1 cellular context compared by ENCODE assay signal in genomic region chr20:34262488-34263288, GRCh38.
TF ChIP-seq lines count a peak whose summit lies in the region.

No MANE protein-coding gene starts in this region.

TF ChIP-seq in HepG2, 621 proteins besides CTCF, POLR2A, EP300 and RAD21 (continued from another document and continues in another):
- TF ChIP-seq TERF1 (CRISPR knock-in tag; IDR thresholded peaks at IDR 0.05) (no peak), ZNF431 (CRISPR knock-in tag; IDR thresholded peaks at IDR 0.05; ENCODE audit: borderline replicate concordance, low read depth) (no peak), ZKSCAN1 (IDR thresholded peaks at IDR 0.05; ENCODE audit: low read length) (no peak), ZNF296 (CRISPR knock-in tag; conservative IDR thresholded peaks at IDR 0.05) (no peak), CAMTA2 (CRISPR knock-in tag; IDR thresholded peaks at IDR 0.05; ENCODE audit: borderline replicate concordance) (no peak), MYNN (CRISPR knock-in tag; IDR thresholded peaks at IDR 0.05; ENCODE audit: low read depth) (no peak; the same call in 1 of the 2 replicates), ZNF343 (CRISPR knock-in tag; IDR thresholded peaks at IDR 0.05) (peak; percentile 76; the same call in 1 of the 2 replicates), FOXO1 (CRISPR knock-in tag; IDR thresholded peaks at IDR 0.05) (peak; percentile 30; the same call in 1 of the 2 replicates), ZFP37 (CRISPR knock-in tag; IDR thresholded peaks at IDR 0.05; ENCODE audit: borderline replicate concordance) (no peak), HMGXB4 (CRISPR knock-in tag; IDR thresholded peaks at IDR 0.05; ENCODE audit: borderline replicate concordance in 1 of 2, low read depth in 1 of 2) (peak in 1 of 2 experiments; percentile 42; a peak in 1 of 4 replicates), NFYC (CRISPR knock-in tag; IDR thresholded peaks at IDR 0.05) (no peak), ELF3 (CRISPR knock-in tag; IDR thresholded peaks at IDR 0.05) (no peak), ZNF512B (CRISPR knock-in tag; IDR thresholded peaks at IDR 0.05; ENCODE audit: borderline replicate concordance) (no peak), KDM3A (CRISPR knock-in tag; IDR thresholded peaks at IDR 0.05; ENCODE audit: low read depth) (no peak), ZNF446 (CRISPR knock-in tag; IDR thresholded peaks at IDR 0.05) (no peak), YY1 (IDR thresholded peaks at IDR 0.05; ENCODE audit: insufficient read depth, insufficient replicate concordance, low read depth, low read length) (no peak), PHF8 (CRISPR knock-in tag; IDR thresholded peaks at IDR 0.05) (0 out of 2 replicates have a peak, but pooled peaks have one; percentile 30), ZSCAN21 (CRISPR knock-in tag; IDR thresholded peaks at IDR 0.05; ENCODE audit: borderline replicate concordance) (no peak), KAT2B (IDR thresholded peaks at IDR 0.05; ENCODE audit: borderline replicate concordance, low read depth, low read length) (no peak), ZNF350 (CRISPR knock-in tag; IDR thresholded peaks at IDR 0.05; ENCODE audit: borderline replicate concordance, low read depth) (no peak), ZC3H13 (CRISPR knock-in tag; IDR thresholded peaks at IDR 0.05) (0 out of 2 replicates have a peak, but pooled peaks have one; percentile 42), PHF5A (CRISPR knock-in tag; IDR thresholded peaks at IDR 0.05; ENCODE audit: low read depth, unreplicated experiment) (no peak), XBP1 (CRISPR knock-in tag; IDR thresholded peaks at IDR 0.05) (no peak), GTF3A (CRISPR knock-in tag; conservative IDR thresholded peaks at IDR 0.05) (no peak), ARNT2 (CRISPR knock-in tag; IDR thresholded peaks at IDR 0.05; ENCODE audit: low read depth) (no peak), ZNF557 (CRISPR knock-in tag; IDR thresholded peaks at IDR 0.05) (no peak), LRRFIP1 (CRISPR knock-in tag; conservative IDR thresholded peaks at IDR 0.05) (no peak), ZNF749 (CRISPR knock-in tag; IDR thresholded peaks at IDR 0.05; ENCODE audit: borderline replicate concordance) (no peak), ZNF850 (CRISPR knock-in tag; conservative IDR thresholded peaks at IDR 0.05) (no peak), ZNF704 (CRISPR knock-in tag; IDR thresholded peaks at IDR 0.05; ENCODE audit: borderline replicate concordance) (no peak), RBAK (CRISPR knock-in tag; IDR thresholded peaks at IDR 0.05) (no peak), ATF5 (CRISPR knock-in tag; IDR thresholded peaks at IDR 0.05; ENCODE audit: low read depth) (0 out of 2 replicates have a peak, but pooled peaks have one; percentile 68), CEBPG (CRISPR knock-in tag; IDR thresholded peaks at IDR 0.05) (0 out of 2 replicates have a peak, but pooled peaks have one; percentile 16), ZNF605 (CRISPR knock-in tag; IDR thresholded peaks at IDR 0.05) (0 out of 2 replicates have a peak, but pooled peaks have one; percentile 68), KDM4B (CRISPR knock-in tag; IDR thresholded peaks at IDR 0.05) (no peak), FOXA3 (CRISPR knock-in tag; IDR thresholded peaks at IDR 0.05) (no peak), RCOR2 (CRISPR knock-in tag; IDR thresholded peaks at IDR 0.05) (no peak), ESRRA (CRISPR knock-in tag; IDR thresholded peaks at IDR 0.05; ENCODE audit: low read depth) (no peak), SNAPC5 (CRISPR knock-in tag; IDR thresholded peaks at IDR 0.05; ENCODE audit: borderline replicate concordance) (0 out of 2 replicates have a peak, but pooled peaks have one; percentile 14), REST (IDR thresholded peaks at IDR 0.05; ENCODE audit: borderline replicate concordance in 1 of 2, low read depth in 1 of 2, low read length in 2 of 2) (no peak), ZNF260 (CRISPR knock-in tag; IDR thresholded peaks at IDR 0.05; ENCODE audit: borderline replicate concordance, low read depth) (no peak), PLSCR1 (CRISPR knock-in tag; IDR thresholded peaks at IDR 0.05; ENCODE audit: borderline replicate concordance) (no peak), TFAP4 (IDR thresholded peaks at IDR 0.05; ENCODE audit: borderline replicate concordance, low read depth) (no peak; the same call in 1 of the 2 replicates), PRMT3 (CRISPR knock-in tag; IDR thresholded peaks at IDR 0.05; ENCODE audit: borderline replicate concordance, low read depth) (no peak), ZNF280D (CRISPR knock-in tag; IDR thresholded peaks at IDR 0.05) (no peak)
